ENCODE assay signal across 21 cellular contexts in the genomic region with DNA sequence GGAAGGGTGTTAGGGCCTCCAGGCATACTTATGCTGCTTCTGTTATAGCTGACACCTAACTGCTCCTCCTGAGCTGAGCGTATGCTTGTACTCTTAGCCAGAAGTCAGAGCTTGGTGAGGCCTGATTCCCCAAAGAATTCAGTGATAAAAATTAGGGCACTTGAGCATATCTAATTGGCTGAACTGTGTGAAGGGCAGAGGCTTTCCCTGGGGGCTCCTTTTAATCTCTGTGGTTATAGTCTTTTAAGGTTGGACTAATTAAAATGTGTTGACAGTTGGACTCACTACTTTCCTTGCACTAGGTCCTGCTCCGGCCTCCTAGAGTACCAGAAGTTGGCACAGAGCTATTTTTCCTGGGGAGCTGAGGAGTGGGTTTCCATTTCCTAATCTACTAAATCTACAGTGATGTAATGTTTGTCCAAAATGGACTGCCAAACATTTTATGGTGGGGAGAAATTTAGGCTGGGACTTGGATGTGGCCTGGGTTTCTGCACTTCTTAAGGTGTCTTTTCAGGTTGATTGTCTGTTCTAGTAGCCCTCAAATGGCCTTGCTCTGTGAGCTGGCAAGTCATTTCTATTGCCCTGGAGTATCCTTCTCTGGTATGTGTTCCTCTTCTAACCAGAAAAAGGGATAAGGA. TPM values are rescaled to one million over a fixed set of nuclear protein-coding genes. Genes with fewer than 3 reads are reported as not detected.
DNase-seq lines count a peak whose midpoint lies in the region; ATAC-seq and TF ChIP-seq lines count a peak whose summit lies in the region.
"Had no signal": no experiment of that assay in that cellular context is flagged by ENCODE, and none has a peak within 500 bp of the region (broad histone marks: within the 10 kb centered on the region; RNA-seq: fewer than 3 reads in every experiment).

No MANE protein-coding gene starts in this region.

- ATAC-seq in natural killer cell: no peak
- ATAC-seq in natural killer cell treated with Interleukin-12 subunit alpha and Interleukin-12 subunit beta and Interleukin-15 and Interleukin-18, amount 100 ng/mL, for 72 hours: no peak
- ATAC-seq in HG03280 (IDR thresholded peaks at IDR 0.05; ENCODE audit: unreplicated experiment): no peak
- ATAC-seq: activated CD4-positive, CD25-positive, alpha-beta regulatory T cell treated with anti-CD3 and anti-CD28 coated beads, Interleukin-2, amount 50 U/mL, for 24 hours had no signal

- H3K4me1 Mint-ChIP-seq in natural killer cell: peaks cover 71 to 80% of the 10 kb centered on the region in 2 donors
- H3K4me1 Mint-ChIP-seq in natural killer cell treated with Interleukin-12 subunit alpha and Interleukin-12 subunit beta and Interleukin-15 and Interleukin-18, amount 100 ng/mL, for 72 hours (ENCODE audit: low read depth in 2 of 2): peaks cover 53 to 58% of the 10 kb centered on the region in 2 donors
- peaks cover 26% of the 10 kb centered on the region for H3K4me1 Mint-ChIP-seq in endodermal cell

- H3K27ac ChIP-seq in endodermal cell (ENCODE audit: low read depth, low read length) (no peak overlapping the region), thyroid gland (peak overlapping the region; percentile 72 to 78 (median 72))
- H3K27ac ChIP-seq: KMS-11, testis, vagina had no signal

- DNase-seq in natural killer cell (no peak), NCI-H69 (lab: John Stamatoyannopoulos, UW) (peak; percentile 69), endodermal cell (no peak), thyroid gland (no peak), mucosa of gallbladder (ENCODE audit: low spot score) (no peak)
- no peak for DNase-seq in natural killer cell treated with Interleukin-12 subunit alpha and Interleukin-12 subunit beta and Interleukin-15 and Interleukin-18, amount 100 ng/mL, for 72 hours (ENCODE audit: low spot score)
- DNase-seq in stimulated activated CD4-positive, alpha-beta T cell treated with anti-CD3 and anti-CD28 coated beads, Interleukin-1b, Interleukin-23, amount 100 ng/mL, for 48 hours: no peak
- DNase-seq: activated T-cell treated with anti-CD3 and anti-CD28 coated beads, Interleukin-2, amount 50 U/mL, for 48 hours; central memory CD4-positive, alpha-beta T cell; dermis blood vessel endothelial cell; H7; mesenchymal stem cell; NCI-H1092 treated with DMSO at 0.1 percent for 48 hours; NCI-H510A; testis had no signal

- H3K9ac ChIP-seq in endodermal cell (ENCODE audit: extremely low read depth, low read length, poor library complexity, severe bottlenecking): no peak overlapping the region
- H3K9ac ChIP-seq: KMS-11 had no signal

- intact Hi-C loops in natural killer cell (cut with micrococcal nuclease) (no loop called here), thyroid gland (cut with DNase I) (no loop called here)

- no peaks in the 10 kb centered on the region for H3K36me3 Mint-ChIP-seq in natural killer cell
- no peaks in the 10 kb centered on the region for H3K36me3 Mint-ChIP-seq in natural killer cell treated with Interleukin-12 subunit alpha and Interleukin-12 subunit beta and Interleukin-15 and Interleukin-18, amount 100 ng/mL, for 72 hours
- H3K36me3 Mint-ChIP-seq in endodermal cell (ENCODE audit: low read depth): no peaks in the 10 kb centered on the region

- H3K9me3 Mint-ChIP-seq in natural killer cell: no peaks in the 10 kb centered on the region
- H3K9me3 Mint-ChIP-seq in natural killer cell treated with Interleukin-12 subunit alpha and Interleukin-12 subunit beta and Interleukin-15 and Interleukin-18, amount 100 ng/mL, for 72 hours: no peaks in the 10 kb centered on the region
- no peaks in the 10 kb centered on the region for H3K9me3 Mint-ChIP-seq in endodermal cell
- H3K9me3 Mint-ChIP-seq: activated naive CD4-positive, alpha-beta T cell treated with anti-CD3 and anti-CD28 coated beads, Interleukin-2, amount 50 U/mL, for 24 hours; nephron had no signal

- WGBS in endodermal cell (ENCODE audit: insufficient coverage in 1 of 2, insufficient read length in 1 of 2), 2 experiments: 95% methylated on average over 2 of the region's 2 CpGs
- WGBS in thyroid gland, 2 donors: 83 to 87% methylated on average over 2 of the region's 2 CpGs

- H3K27me3 ChIP-seq in endodermal cell (ENCODE audit: control insufficient read depth, insufficient read depth, low read length, poor library complexity, severe bottlenecking) (no peaks in the 10 kb centered on the region), thyroid gland (no peaks in the 10 kb centered on the region)
- H3K27me3 ChIP-seq: testis, vagina had no signal

- TF ChIP-seq CTCF in natural killer cell (IDR thresholded peaks at IDR 0.05) (no peak), endodermal cell (conservative IDR thresholded peaks at IDR 0.05) (no peak), thyroid gland (IDR thresholded peaks at IDR 0.05) (no peak)

- H3K4me3 Mint-ChIP-seq in natural killer cell: no peak overlapping the region
- no peak overlapping the region for H3K4me3 Mint-ChIP-seq in natural killer cell treated with Interleukin-12 subunit alpha and Interleukin-12 subunit beta and Interleukin-15 and Interleukin-18, amount 100 ng/mL, for 72 hours
- H3K4me3 Mint-ChIP-seq in endodermal cell: no peak overlapping the region
- H3K4me3 Mint-ChIP-seq: activated naive CD4-positive, alpha-beta T cell treated with anti-CD3 and anti-CD28 coated beads, Interleukin-2, amount 50 U/mL, for 24 hours; nephron had no signal

- peaks cover 11% of the 10 kb centered on the region for H3K4me1 ChIP-seq in endodermal cell (ENCODE audit: control insufficient read depth, insufficient read depth, low read length)
- peaks cover 59 to 68% of the 10 kb centered on the region in 2 donors for H3K4me1 ChIP-seq in thyroid gland

- no peaks in the 10 kb centered on the region for H3K9me3 ChIP-seq in endodermal cell (ENCODE audit: control insufficient read depth, low read length)
- H3K9me3 ChIP-seq in thyroid gland: no peaks in the 10 kb centered on the region
- H3K9me3 ChIP-seq: testis, vagina had no signal

- H3K4me3 ChIP-seq in endodermal cell (ENCODE audit: low read length) (no peak overlapping the region), thyroid gland (replicated peaks in 1 of 3) (no peak overlapping the region)
- H3K4me3 ChIP-seq: testis, vagina had no signal

- H3K36me3 ChIP-seq in endodermal cell (ENCODE audit: control insufficient read depth, insufficient read depth, low read length) (no peaks in the 10 kb centered on the region), thyroid gland (no peaks in the 10 kb centered on the region)
- H3K36me3 ChIP-seq: vagina had no signal

- H3K27ac Mint-ChIP-seq in natural killer cell: peak overlapping the region; percentile 39 to 59
- peak overlapping the region in 1 of 2 donors; percentile 24 for H3K27ac Mint-ChIP-seq in natural killer cell treated with Interleukin-12 subunit alpha and Interleukin-12 subunit beta and Interleukin-15 and Interleukin-18, amount 100 ng/mL, for 72 hours
- peak overlapping the region; percentile 57 for H3K27ac Mint-ChIP-seq in endodermal cell
- H3K27ac Mint-ChIP-seq: nephron had no signal

- no peaks in the 10 kb centered on the region for H3K27me3 Mint-ChIP-seq in natural killer cell (ENCODE audit: low read depth in 2 of 2)
- no peaks in the 10 kb centered on the region for H3K27me3 Mint-ChIP-seq in natural killer cell treated with Interleukin-12 subunit alpha and Interleukin-12 subunit beta and Interleukin-15 and Interleukin-18, amount 100 ng/mL, for 72 hours
- H3K27me3 Mint-ChIP-seq in endodermal cell (ENCODE audit: insufficient read depth): no peaks in the 10 kb centered on the region
- H3K27me3 Mint-ChIP-seq: activated naive CD4-positive, alpha-beta T cell treated with anti-CD3 and anti-CD28 coated beads, Interleukin-2, amount 50 U/mL, for 24 hours had no signal

- TF ChIP-seq POLR2A in thyroid gland (IDR thresholded peaks at IDR 0.05): no peak

RNA-seq across cellular contexts. Expression of a gene that starts 18.4 kb away (rescaled TPM):
- total RNA-seq in natural killer cell (100 to 1,000 TPM; 171 to 187 (median 175) TPM), endodermal cell (10 to 100 TPM; 20.9 to 27.9 TPM), thyroid gland (10 to 100 TPM; 54.3 to 89.2 (median 71.0) TPM), mucosa of gallbladder (123 TPM)
- 10 to 100 TPM; 83.9 to 85.9 TPM for total RNA-seq in natural killer cell treated with Interleukin-12 subunit alpha and Interleukin-12 subunit beta and Interleukin-15 and Interleukin-18, amount 100 ng/mL, for 72 hours
- 22.2 TPM for polyA plus RNA-seq in endodermal cell (2013, experiment 1 of 2)
- polyA plus RNA-seq in endodermal cell (2013, experiment 2 of 2): 20.2 TPM

RNA-seq across cellular contexts. Expression of a gene that starts 33.1 kb away (rescaled TPM):
- total RNA-seq in natural killer cell (100 to 1,000 TPM; 114 to 145 (median 137) TPM), endodermal cell (10 to 100 TPM; 25.5 to 27.6 TPM), thyroid gland (10 to 100 TPM; 17.3 to 39.0 (median 27.8) TPM), mucosa of gallbladder (57.2 TPM)
- 100 to 1,000 TPM; 154 to 164 TPM for total RNA-seq in natural killer cell treated with Interleukin-12 subunit alpha and Interleukin-12 subunit beta and Interleukin-15 and Interleukin-18, amount 100 ng/mL, for 72 hours
- 28.0 TPM for polyA plus RNA-seq in endodermal cell (2013, experiment 1 of 2)
- 27.2 TPM for polyA plus RNA-seq in endodermal cell (2013, experiment 2 of 2)
